ENCODE assay signal across 1 cellular context in the genomic region with DNA sequence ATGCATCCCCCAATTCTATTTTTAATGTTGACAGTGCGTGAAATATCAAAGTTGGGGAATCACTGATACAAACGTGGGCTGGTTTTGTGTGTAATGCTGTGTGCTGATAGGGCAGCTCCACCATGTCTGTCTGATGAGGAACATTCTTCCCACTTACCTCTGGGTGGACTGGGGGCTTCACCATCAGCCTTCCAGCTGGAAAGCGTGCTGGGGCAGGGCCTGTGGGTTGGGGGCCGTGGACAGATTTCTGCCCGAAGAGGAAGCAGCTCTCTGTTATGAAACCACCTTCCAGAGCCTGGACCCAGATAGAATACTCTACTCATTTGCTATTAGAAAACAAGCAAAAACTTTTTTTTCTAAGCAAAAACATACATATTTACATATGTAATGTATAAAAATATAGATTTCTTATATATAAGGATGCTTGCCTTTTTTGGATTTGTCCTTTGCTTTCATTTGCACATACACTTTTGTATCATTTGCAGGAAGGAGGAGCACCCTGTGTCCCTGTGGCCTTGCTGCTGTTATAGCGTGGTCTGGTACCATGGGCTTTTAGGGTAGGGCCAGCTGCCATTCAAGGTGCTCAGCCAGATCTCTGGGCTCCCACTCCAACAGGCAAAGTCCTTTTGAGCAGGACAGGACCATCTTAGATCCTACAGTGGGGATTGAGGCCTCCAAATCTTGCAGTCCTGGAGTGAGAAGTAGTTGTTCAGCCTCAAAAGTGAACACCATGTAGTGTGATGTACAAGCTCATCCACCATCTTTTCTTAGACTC.
TF ChIP-seq lines count a peak whose summit lies in the region.

No MANE protein-coding gene starts in this region.

TF ChIP-seq in H1, 55 proteins besides CTCF, POLR2A, EP300 and RAD21:
- TF ChIP-seq ASH2L (IDR thresholded peaks at IDR 0.05; ENCODE audit: low read length) (no peak), SP2 (IDR thresholded peaks at IDR 0.05; ENCODE audit: low read length) (no peak), FOSL1 (IDR thresholded peaks at IDR 0.05; ENCODE audit: insufficient read depth, low read depth, low read length) (no peak), SIN3A (conservative IDR thresholded peaks at IDR 0.05 in 1 of 2, IDR thresholded peaks at IDR 0.05 in 1 of 2; ENCODE audit: low read depth in 1 of 2, low read length in 2 of 2) (no peak), SAP30 (IDR thresholded peaks at IDR 0.05; ENCODE audit: insufficient read depth, insufficient replicate concordance, low read length) (no peak), KDM4A (IDR thresholded peaks at IDR 0.05; ENCODE audit: low read depth, low read length, severe bottlenecking) (no peak), TAF1 (IDR thresholded peaks at IDR 0.05; ENCODE audit: low read depth, low read length) (no peak), PHF8 (conservative IDR thresholded peaks at IDR 0.05; ENCODE audit: low read depth, low read length) (no peak), CHD2 (IDR thresholded peaks at IDR 0.05; ENCODE audit: low read length) (no peak), EZH2 (IDR thresholded peaks at IDR 0.05; ENCODE audit: low read depth, low read length, severe bottlenecking) (no peak), SUZ12 (IDR thresholded peaks at IDR 0.05; ENCODE audit: low read length) (no peak), GTF2F1 (IDR thresholded peaks at IDR 0.05; ENCODE audit: borderline replicate concordance, low read depth, low read length) (no peak), KDM5A (IDR thresholded peaks at IDR 0.05; ENCODE audit: low read length) (no peak), YY1 (IDR thresholded peaks at IDR 0.05; ENCODE audit: low read depth, low read length) (no peak), SRF (IDR thresholded peaks at IDR 0.05; ENCODE audit: low read depth, low read length) (no peak)
- TF ChIP-seq, protein P1, sequence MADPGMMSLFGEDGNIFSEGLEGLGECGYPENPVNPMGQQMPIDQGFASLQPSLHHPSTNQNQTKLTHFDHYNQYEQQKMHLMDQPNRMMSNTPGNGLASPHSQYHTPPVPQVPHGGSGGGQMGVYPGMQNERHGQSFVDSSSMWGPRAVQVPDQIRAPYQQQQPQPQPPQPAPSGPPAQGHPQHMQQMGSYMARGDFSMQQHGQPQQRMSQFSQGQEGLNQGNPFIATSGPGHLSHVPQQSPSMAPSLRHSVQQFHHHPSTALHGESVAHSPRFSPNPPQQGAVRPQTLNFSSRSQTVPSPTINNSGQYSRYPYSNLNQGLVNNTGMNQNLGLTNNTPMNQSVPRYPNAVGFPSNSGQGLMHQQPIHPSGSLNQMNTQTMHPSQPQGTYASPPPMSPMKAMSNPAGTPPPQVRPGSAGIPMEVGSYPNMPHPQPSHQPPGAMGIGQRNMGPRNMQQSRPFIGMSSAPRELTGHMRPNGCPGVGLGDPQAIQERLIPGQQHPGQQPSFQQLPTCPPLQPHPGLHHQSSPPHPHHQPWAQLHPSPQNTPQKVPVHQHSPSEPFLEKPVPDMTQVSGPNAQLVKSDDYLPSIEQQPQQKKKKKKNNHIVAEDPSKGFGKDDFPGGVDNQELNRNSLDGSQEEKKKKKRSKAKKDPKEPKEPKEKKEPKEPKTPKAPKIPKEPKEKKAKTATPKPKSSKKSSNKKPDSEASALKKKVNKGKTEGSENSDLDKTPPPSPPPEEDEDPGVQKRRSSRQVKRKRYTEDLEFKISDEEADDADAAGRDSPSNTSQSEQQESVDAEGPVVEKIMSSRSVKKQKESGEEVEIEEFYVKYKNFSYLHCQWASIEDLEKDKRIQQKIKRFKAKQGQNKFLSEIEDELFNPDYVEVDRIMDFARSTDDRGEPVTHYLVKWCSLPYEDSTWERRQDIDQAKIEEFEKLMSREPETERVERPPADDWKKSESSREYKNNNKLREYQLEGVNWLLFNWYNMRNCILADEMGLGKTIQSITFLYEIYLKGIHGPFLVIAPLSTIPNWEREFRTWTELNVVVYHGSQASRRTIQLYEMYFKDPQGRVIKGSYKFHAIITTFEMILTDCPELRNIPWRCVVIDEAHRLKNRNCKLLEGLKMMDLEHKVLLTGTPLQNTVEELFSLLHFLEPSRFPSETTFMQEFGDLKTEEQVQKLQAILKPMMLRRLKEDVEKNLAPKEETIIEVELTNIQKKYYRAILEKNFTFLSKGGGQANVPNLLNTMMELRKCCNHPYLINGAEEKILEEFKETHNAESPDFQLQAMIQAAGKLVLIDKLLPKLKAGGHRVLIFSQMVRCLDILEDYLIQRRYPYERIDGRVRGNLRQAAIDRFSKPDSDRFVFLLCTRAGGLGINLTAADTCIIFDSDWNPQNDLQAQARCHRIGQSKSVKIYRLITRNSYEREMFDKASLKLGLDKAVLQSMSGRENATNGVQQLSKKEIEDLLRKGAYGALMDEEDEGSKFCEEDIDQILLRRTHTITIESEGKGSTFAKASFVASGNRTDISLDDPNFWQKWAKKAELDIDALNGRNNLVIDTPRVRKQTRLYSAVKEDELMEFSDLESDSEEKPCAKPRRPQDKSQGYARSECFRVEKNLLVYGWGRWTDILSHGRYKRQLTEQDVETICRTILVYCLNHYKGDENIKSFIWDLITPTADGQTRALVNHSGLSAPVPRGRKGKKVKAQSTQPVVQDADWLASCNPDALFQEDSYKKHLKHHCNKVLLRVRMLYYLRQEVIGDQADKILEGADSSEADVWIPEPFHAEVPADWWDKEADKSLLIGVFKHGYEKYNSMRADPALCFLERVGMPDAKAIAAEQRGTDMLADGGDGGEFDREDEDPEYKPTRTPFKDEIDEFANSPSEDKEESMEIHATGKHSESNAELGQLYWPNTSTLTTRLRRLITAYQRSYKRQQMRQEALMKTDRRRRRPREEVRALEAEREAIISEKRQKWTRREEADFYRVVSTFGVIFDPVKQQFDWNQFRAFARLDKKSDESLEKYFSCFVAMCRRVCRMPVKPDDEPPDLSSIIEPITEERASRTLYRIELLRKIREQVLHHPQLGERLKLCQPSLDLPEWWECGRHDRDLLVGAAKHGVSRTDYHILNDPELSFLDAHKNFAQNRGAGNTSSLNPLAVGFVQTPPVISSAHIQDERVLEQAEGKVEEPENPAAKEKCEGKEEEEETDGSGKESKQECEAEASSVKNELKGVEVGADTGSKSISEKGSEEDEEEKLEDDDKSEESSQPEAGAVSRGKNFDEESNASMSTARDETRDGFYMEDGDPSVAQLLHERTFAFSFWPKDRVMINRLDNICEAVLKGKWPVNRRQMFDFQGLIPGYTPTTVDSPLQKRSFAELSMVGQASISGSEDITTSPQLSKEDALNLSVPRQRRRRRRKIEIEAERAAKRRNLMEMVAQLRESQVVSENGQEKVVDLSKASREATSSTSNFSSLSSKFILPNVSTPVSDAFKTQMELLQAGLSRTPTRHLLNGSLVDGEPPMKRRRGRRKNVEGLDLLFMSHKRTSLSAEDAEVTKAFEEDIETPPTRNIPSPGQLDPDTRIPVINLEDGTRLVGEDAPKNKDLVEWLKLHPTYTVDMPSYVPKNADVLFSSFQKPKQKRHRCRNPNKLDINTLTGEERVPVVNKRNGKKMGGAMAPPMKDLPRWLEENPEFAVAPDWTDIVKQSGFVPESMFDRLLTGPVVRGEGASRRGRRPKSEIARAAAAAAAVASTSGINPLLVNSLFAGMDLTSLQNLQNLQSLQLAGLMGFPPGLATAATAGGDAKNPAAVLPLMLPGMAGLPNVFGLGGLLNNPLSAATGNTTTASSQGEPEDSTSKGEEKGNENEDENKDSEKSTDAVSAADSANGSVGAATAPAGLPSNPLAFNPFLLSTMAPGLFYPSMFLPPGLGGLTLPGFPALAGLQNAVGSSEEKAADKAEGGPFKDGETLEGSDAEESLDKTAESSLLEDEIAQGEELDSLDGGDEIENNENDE (IDR thresholded peaks at IDR 0.05; ENCODE audit: insufficient replicate concordance, low read length), result no peak
- TF ChIP-seq, protein P2, sequence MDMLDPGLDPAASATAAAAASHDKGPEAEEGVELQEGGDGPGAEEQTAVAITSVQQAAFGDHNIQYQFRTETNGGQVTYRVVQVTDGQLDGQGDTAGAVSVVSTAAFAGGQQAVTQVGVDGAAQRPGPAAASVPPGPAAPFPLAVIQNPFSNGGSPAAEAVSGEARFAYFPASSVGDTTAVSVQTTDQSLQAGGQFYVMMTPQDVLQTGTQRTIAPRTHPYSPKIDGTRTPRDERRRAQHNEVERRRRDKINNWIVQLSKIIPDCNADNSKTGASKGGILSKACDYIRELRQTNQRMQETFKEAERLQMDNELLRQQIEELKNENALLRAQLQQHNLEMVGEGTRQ (IDR thresholded peaks at IDR 0.05; ENCODE audit: low read length), result no peak
